11 cellular contexts compared by ENCODE assay signal in the genomic region with DNA sequence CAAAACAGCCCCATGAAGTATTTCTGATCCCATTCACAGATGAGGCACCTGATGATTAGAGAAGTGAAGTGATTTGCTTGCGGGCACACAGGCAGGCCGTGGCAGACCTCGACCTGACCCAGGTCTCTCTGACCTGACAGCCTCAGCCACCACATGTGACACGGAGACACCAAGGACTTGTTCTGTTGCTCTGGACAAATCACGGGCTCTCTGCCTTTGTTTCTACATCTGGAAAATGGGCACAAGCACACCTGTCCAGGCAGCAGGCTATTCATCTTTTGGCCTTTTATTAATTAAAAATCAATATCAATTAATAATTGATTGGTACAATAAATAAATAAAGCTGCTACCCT. TPM values are rescaled to one million over a fixed set of nuclear protein-coding genes. Genes with fewer than 3 reads are reported as not detected.
DNase-seq lines count a peak whose midpoint lies in the region; ATAC-seq and TF ChIP-seq lines count a peak whose summit lies in the region.
"Had no signal": no experiment of that assay in that cellular context is flagged by ENCODE, and none has a peak within 500 bp of the region (broad histone marks: within the 10 kb centered on the region; RNA-seq: fewer than 3 reads in every experiment).

No MANE protein-coding gene starts in this region.

- H3K56ac ChIP-seq in IMR-90 (ENCODE audit: extremely low read depth, insufficient read depth, low read length), result no peak overlapping the region

- dilution Hi-C loops in IMR-90 (cut with HindIII; ENCODE audit: low sequenced_read_pairs, unreplicated experiment), result no loop called here

- no peak overlapping the region for H2BK120ac ChIP-seq in IMR-90 (ENCODE audit: low read depth, low read length)

- in situ Hi-C loops in IMR-90 (cut with MboI; ENCODE audit: low sequenced_read_pairs) (loop anchor here (5.0 kb wide), 1 partner anchor 59 kb away; no protein-coding TSS in a partner anchor), brain microvascular endothelial cell (cut with HindIII; ENCODE audit: low pct_ligation_motif_present, low sequenced_read_pairs) (no loop called here)

- H2AFZ ChIP-seq in IMR-90 (replicated peaks; ENCODE audit: low read length, poor library complexity), result no peak overlapping the region

- H3K36me3 ChIP-seq in IMR-90 (ENCODE audit: control insufficient read depth, insufficient read depth, low read length), result peaks cover 8% of the 10 kb centered on the region
- peaks cover 34% of the 10 kb centered on the region for H3K36me3 ChIP-seq in brain microvascular endothelial cell (replicated peaks)
- H3K36me3 ChIP-seq: HAP-1 had no signal

- no peak overlapping the region for H2BK20ac ChIP-seq in IMR-90 (ENCODE audit: low read depth, low read length)

- DNase-seq in CD14-positive monocyte (ENCODE audit: low spot score) (no peak), IMR-90 (no peak), brain microvascular endothelial cell (no peak), neural crest cell (ENCODE audit: low read depth, low spot score) (no peak), GM20000 (ENCODE audit: low spot score) (no peak), inferior parietal cortex (ENCODE audit: extremely low spot score) (no peak)
- DNase-seq in activated CD4-positive, alpha-beta T cell treated with anti-CD3 and anti-CD28 coated beads, Interleukin-2, amount 50 U/mL, for 1 hour, result no peak
- DNase-seq: KG1 had no signal

- H3K23ac ChIP-seq in IMR-90 (ENCODE audit: low read depth, low read length), result no peak overlapping the region; the same call in 1 of the 2 replicates

- no peak overlapping the region for H2AK9ac ChIP-seq in IMR-90 (replicated peaks; ENCODE audit: low read depth, low read length, poor library complexity)

- H2AK5ac ChIP-seq in IMR-90 (ENCODE audit: low read depth, low read length), result peak overlapping the region; percentile 73; the same call in 1 of the 2 replicates

- peak overlapping the region; percentile 50 to 53 for H3K4me3 Mint-ChIP-seq in CD14-positive monocyte
- H3K4me3 Mint-ChIP-seq in neural crest cell, result peak overlapping the region; percentile 42

- no peak overlapping the region for H2BK5ac ChIP-seq in IMR-90 (ENCODE audit: low read depth, low read length, poor library complexity, severe bottlenecking)

- CTCF ChIA-PET in IMR-90 (lab: Yijun Ruan, JAX), result interaction anchor here (1.2 to 1.5 kb wide), 2 partner anchors 36 kb away, joined by 4 to 6 read pairs; no protein-coding TSS in a partner anchor

- ATAC-seq in IMR-90 (ENCODE audit: low read depth) (no peak), GM21390 (IDR thresholded peaks at IDR 0.05; ENCODE audit: unreplicated experiment) (no peak)

- POLR2A ChIA-PET in IMR-90 (lab: Charles Lee; ENCODE audit: unreplicated experiment), result interaction anchor here (0.5 kb wide), 1 partner anchor 158 kb away, joined by 4 read pairs; no protein-coding TSS in a partner anchor

- peaks cover 84% of the 10 kb centered on the region for H3K4me1 Mint-ChIP-seq in CD14-positive monocyte
- H3K4me1 Mint-ChIP-seq in neural crest cell, result peaks cover 47% of the 10 kb centered on the region

- H4K8ac ChIP-seq in IMR-90 (ENCODE audit: low read depth in 2 of 2, low read length in 2 of 2), result no peak overlapping the region

- H3K36me3 Mint-ChIP-seq in CD14-positive monocyte (peaks cover 30 to 46% of the 10 kb centered on the region in 2 donors), neural crest cell (ENCODE audit: low read depth) (peaks cover 5% of the 10 kb centered on the region)

- H3K4me2 ChIP-seq in IMR-90 (ENCODE audit: low read depth, low read length), result 0 out of 2 replicates have a peak overlapping the region, but pooled peaks have one; percentile 2

- no peaks in the 10 kb centered on the region for H3K9me3 ChIP-seq in IMR-90 (ENCODE audit: control insufficient read depth, insufficient read depth, low read length)
- H3K9me3 ChIP-seq: HAP-1 had no signal

- no peak overlapping the region for H4K91ac ChIP-seq in IMR-90 (ENCODE audit: insufficient read depth, low read depth, low read length)

- no peak overlapping the region for H3K9ac ChIP-seq in IMR-90 (ENCODE audit: low read depth, low read length)

- peak overlapping the region in 6 of 7 donors; percentile 85 to 98 (median 94) for H3K27ac Mint-ChIP-seq in CD14-positive monocyte
- H3K27ac Mint-ChIP-seq in neural crest cell (ENCODE audit: unreplicated experiment), result peak overlapping the region; percentile 16

- H4K20me1 ChIP-seq in IMR-90 (ENCODE audit: insufficient read depth, low read length), result peaks cover 69% of the 10 kb centered on the region

- H3K18ac ChIP-seq in IMR-90 (ENCODE audit: low read depth, low read length), result no peak overlapping the region

- BruUV-seq in IMR-90 (replicated peaks; lab: Mats Ljungman, UMichigan), result no TSS peak

- no peak for TF ChIP-seq POLR2A in IMR-90 (IDR thresholded peaks at IDR 0.05; ENCODE audit: low read depth, low read length)

- H3K27ac ChIP-seq in IMR-90 (ENCODE audit: insufficient read depth, low read length) (no peak overlapping the region), brain microvascular endothelial cell (no peak overlapping the region)

- no peak overlapping the region for H3K4me3 ChIP-seq in IMR-90 (ENCODE audit: insufficient read depth, low read depth, low read length)
- H3K4me3 ChIP-seq in brain microvascular endothelial cell (ENCODE audit: low read depth, low read length), result peak overlapping the region; percentile 20
- H3K4me3 ChIP-seq: HAP-1 had no signal

- H3K79me1 ChIP-seq in IMR-90 (ENCODE audit: low read depth in 1 of 2, low read length in 2 of 2), result peaks cover 28 to 75% of the 10 kb centered on the region in 2 experiments

- TF ChIP-seq CTCF in CD14-positive monocyte (IDR thresholded peaks at IDR 0.05) (no peak), IMR-90 (conservative IDR thresholded peaks at IDR 0.05; ENCODE audit: low read depth, low read length) (no peak), brain microvascular endothelial cell (IDR thresholded peaks at IDR 0.05; ENCODE audit: low read depth, low read length, missing control alignments) (no peak), neural crest cell (conservative IDR thresholded peaks at IDR 0.05) (no peak), GM20000 (IDR thresholded peaks at IDR 0.05; ENCODE audit: extremely low read depth, missing control alignments) (no peak)

- no peak overlapping the region for H4K5ac ChIP-seq in IMR-90 (ENCODE audit: low read depth, low read length)

- H2BK15ac ChIP-seq in IMR-90 (ENCODE audit: low read depth, low read length), result 0 out of 3 replicates have a peak overlapping the region, but pooled peaks have one; percentile 11

- H3K14ac ChIP-seq in IMR-90 (replicated peaks; ENCODE audit: low read depth, low read length), result peak overlapping the region; percentile 80; the same call in 1 of the 2 replicates

- WGBS in IMR-90 (ENCODE audit: extremely low coverage in 2 of 2, insufficient read length in 1 of 2), 2 experiments, result no CpG with 5 or more reads among the region's 5 CpGs

- H3K4me1 ChIP-seq in IMR-90 (ENCODE audit: control insufficient read depth, insufficient read depth, low read length), result peaks cover 39% of the 10 kb centered on the region

- intact Hi-C loops in CD14-positive monocyte (cut with micrococcal nuclease) (loop anchor here in 1 of 2 donors (5.0 to 10.0 kb wide), 2 partner anchors 36 to 169 kb away; a partner anchor contains a TSS), IMR-90 (cut with micrococcal nuclease) (no loop called here)

- 0 out of 2 replicates have a peak overlapping the region, but pooled peaks have one; percentile 19 for H3K4ac ChIP-seq in IMR-90 (ENCODE audit: low read depth, low read length)

- H3K27me3 Mint-ChIP-seq in CD14-positive monocyte (ENCODE audit: low read depth in 3 of 3) (peaks cover 0 to 4% (median 1%) of the 10 kb centered on the region in 3 donors), neural crest cell (ENCODE audit: low read depth) (no peaks in the 10 kb centered on the region)

- TF ChIP-seq RAD21 in IMR-90 (IDR thresholded peaks at IDR 0.05; ENCODE audit: low read length), result no peak

- H3K9me1 ChIP-seq in IMR-90 (ENCODE audit: insufficient read depth, low read length), result peaks cover 34% of the 10 kb centered on the region

- peaks cover 0 to 2% (median 0%) of the 10 kb centered on the region in 7 donors for H3K9me3 Mint-ChIP-seq in CD14-positive monocyte
- no peaks in the 10 kb centered on the region for H3K9me3 Mint-ChIP-seq in neural crest cell

- H3K27me3 ChIP-seq in IMR-90 (ENCODE audit: control insufficient read depth, insufficient read depth, low read length) (no peaks in the 10 kb centered on the region), brain microvascular endothelial cell (replicated peaks) (no peaks in the 10 kb centered on the region)

TF ChIP-seq in IMR-90, 13 proteins besides CTCF, POLR2A, EP300 and RAD21 (continues in another document):
- TF ChIP-seq, protein P1, sequence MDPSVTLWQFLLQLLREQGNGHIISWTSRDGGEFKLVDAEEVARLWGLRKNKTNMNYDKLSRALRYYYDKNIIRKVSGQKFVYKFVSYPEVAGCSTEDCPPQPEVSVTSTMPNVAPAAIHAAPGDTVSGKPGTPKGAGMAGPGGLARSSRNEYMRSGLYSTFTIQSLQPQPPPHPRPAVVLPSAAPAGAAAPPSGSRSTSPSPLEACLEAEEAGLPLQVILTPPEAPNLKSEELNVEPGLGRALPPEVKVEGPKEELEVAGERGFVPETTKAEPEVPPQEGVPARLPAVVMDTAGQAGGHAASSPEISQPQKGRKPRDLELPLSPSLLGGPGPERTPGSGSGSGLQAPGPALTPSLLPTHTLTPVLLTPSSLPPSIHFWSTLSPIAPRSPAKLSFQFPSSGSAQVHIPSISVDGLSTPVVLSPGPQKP (IDR thresholded peaks at IDR 0.05; ENCODE audit: borderline replicate concordance, low read depth, low read length), result no peak
- TF ChIP-seq MXI1 (IDR thresholded peaks at IDR 0.05; ENCODE audit: borderline replicate concordance, low read depth, low read length) (no peak), RCOR1 (IDR thresholded peaks at IDR 0.05; ENCODE audit: insufficient replicate concordance, low read length) (no peak), BHLHE40 (IDR thresholded peaks at IDR 0.05; ENCODE audit: low read depth, low read length) (no peak), FOS (IDR thresholded peaks at IDR 0.05; ENCODE audit: low read depth, low read length) (no peak), CHD1 (IDR thresholded peaks at IDR 0.05; ENCODE audit: low read depth, low read length) (no peak), MAFK (IDR thresholded peaks at IDR 0.05; ENCODE audit: low read depth, low read length) (no peak), SMC3 (IDR thresholded peaks at IDR 0.05; ENCODE audit: low read depth, low read length) (no peak)

RNA-seq across cellular contexts. Expression of a gene that starts 3.4 kb away (rescaled TPM):
- polyA plus RNA-seq in CD14-positive monocyte (1 to 10 TPM; 1.4 to 3.8 TPM), IMR-90 (2012; rRNA removed) (19.9 and 21.7 TPM in 2 replicates)
- total RNA-seq in IMR-90 (2012; rRNA removed) (3.6 and 4.1 TPM in 2 replicates), neural crest cell (9.6 and 11.5 TPM in 2 replicates)
- polyA plus RNA-seq in IMR-90 (2012; cell fraction: cytosol; rRNA removed), result 11.1 and 15.2 TPM in 2 replicates
- 52.0 and 95.3 TPM in 2 replicates for polyA plus RNA-seq in IMR-90 (2012; cell fraction: nucleus; rRNA removed; ENCODE audit: low replicate concordance)

RNA-seq across cellular contexts. Expression of a gene that starts 51.5 kb away (rescaled TPM):
- not detected for polyA plus RNA-seq in CD14-positive monocyte
- under 0.01 and 0.18 TPM in 2 replicates for total RNA-seq in IMR-90 (2012; rRNA removed)
- not detected in 2 replicates for polyA plus RNA-seq in IMR-90 (2012; rRNA removed)
- not detected in 2 replicates for polyA plus RNA-seq in IMR-90 (2012; cell fraction: cytosol; rRNA removed)
- polyA plus RNA-seq in IMR-90 (2012; cell fraction: nucleus; rRNA removed; ENCODE audit: low replicate concordance), result 0.09 TPM in 1 of 2 replicates, not detected in the other
- 0.23 and 0.25 TPM in 2 replicates for total RNA-seq in neural crest cell
- total RNA-seq: kidney epithelial cell had no signal
